In genomic region chr11:14702760-14703159, GRCh38 we compare ENCODE assay signal across 17 cellular contexts. TPM values are rescaled to one million over a fixed set of nuclear protein-coding genes. Genes with fewer than 3 reads are reported as not detected.
DNase-seq lines count a peak whose midpoint lies in the region; ATAC-seq and TF ChIP-seq lines count a peak whose summit lies in the region.
"Had no signal": no experiment of that assay in that cellular context is flagged by ENCODE, and none has a peak within 500 bp of the region (broad histone marks: within the 10 kb centered on the region; RNA-seq: fewer than 3 reads in every experiment).

No MANE protein-coding gene starts in this region.

- H3K4me1 Mint-ChIP-seq in activated CD4-positive, alpha-beta T cell treated with anti-CD3 and anti-CD28 coated beads for 36 hours: peaks cover 30% of the 10 kb centered on the region
- H3K4me1 Mint-ChIP-seq in activated CD8-positive, alpha-beta T cell treated with anti-CD3 and anti-CD28 coated beads for 36 hours (ENCODE audit: low read depth): peaks cover 42% of the 10 kb centered on the region
- peaks cover 34% of the 10 kb centered on the region for H3K4me1 Mint-ChIP-seq in activated CD8-positive, alpha-beta T cell treated with anti-CD3 and anti-CD28 coated beads, Interleukin-2, amount 10 ng/mL, durations not matched to agents 7 days and 5 days (ENCODE audit: low read depth)
- peaks cover 56% of the 10 kb centered on the region for H3K4me1 Mint-ChIP-seq in activated naive CD8-positive, alpha-beta T cell (ENCODE audit: low read depth)
- H3K4me1 Mint-ChIP-seq in activated naive CD8-positive, alpha-beta T cell treated with anti-CD3 and anti-CD28 coated beads, Interleukin-2, amount 50 U/mL, for 24 hours: peaks cover 42% of the 10 kb centered on the region
- H3K4me1 Mint-ChIP-seq in activated T-helper 17 cell treated with anti-CD3 and anti-CD28 coated beads, Interleukin-2, amount 50 U/mL, for 72 hours: peaks cover 10% of the 10 kb centered on the region
- H3K4me1 Mint-ChIP-seq: B cell had no signal

- peaks cover 30% of the 10 kb centered on the region for H3K9me3 Mint-ChIP-seq in activated CD4-positive, alpha-beta T cell treated with anti-CD3 and anti-CD28 coated beads for 36 hours (ENCODE audit: low read depth)
- peaks cover 39% of the 10 kb centered on the region for H3K9me3 Mint-ChIP-seq in activated CD8-positive, alpha-beta T cell treated with anti-CD3 and anti-CD28 coated beads for 36 hours
- H3K9me3 Mint-ChIP-seq in activated CD8-positive, alpha-beta T cell treated with anti-CD3 and anti-CD28 coated beads, Interleukin-2, amount 10 ng/mL, durations not matched to agents 7 days and 5 days (ENCODE audit: insufficient read depth): peaks cover 60% of the 10 kb centered on the region
- H3K9me3 Mint-ChIP-seq in activated naive CD8-positive, alpha-beta T cell (ENCODE audit: low read depth): peaks cover 25% of the 10 kb centered on the region
- peaks cover 40% of the 10 kb centered on the region for H3K9me3 Mint-ChIP-seq in activated naive CD8-positive, alpha-beta T cell treated with anti-CD3 and anti-CD28 coated beads, Interleukin-2, amount 50 U/mL, for 24 hours
- H3K9me3 Mint-ChIP-seq in activated T-helper 17 cell treated with anti-CD3 and anti-CD28 coated beads, Interleukin-2, amount 50 U/mL, for 72 hours: peaks cover 10% of the 10 kb centered on the region

- CTCF ChIA-PET in activated CD4-positive, alpha-beta T cell treated with anti-CD3 and anti-CD28 coated beads for 36 hours (lab: Charles Lee): interaction anchor here (0.7 kb wide), 1 partner anchor 34 kb away, joined by 3 read pairs; no protein-coding TSS in a partner anchor
- CTCF ChIA-PET in activated CD8-positive, alpha-beta T cell treated with anti-CD3 and anti-CD28 coated beads for 36 hours (lab: Charles Lee): no interaction called here
- CTCF ChIA-PET in activated CD8-positive, alpha-beta T cell treated with anti-CD3 and anti-CD28 coated beads, Interleukin-2, amount 10 ng/mL, durations not matched to agents 7 days and 5 days (lab: Charles Lee): no interaction called here

- TF ChIP-seq CTCF in activated CD8-positive, alpha-beta T cell treated with anti-CD3 and anti-CD28 coated beads for 36 hours (IDR thresholded peaks at IDR 0.05): no peak

- intact Hi-C loops in activated CD4-positive, alpha-beta T cell treated with anti-CD3 and anti-CD28 coated beads for 36 hours (cut with DNase I, micrococcal nuclease): no loop called here
- intact Hi-C loops in activated CD8-positive, alpha-beta T cell treated with anti-CD3 and anti-CD28 coated beads for 36 hours (cut with micrococcal nuclease): no loop called here

- no peak overlapping the region for H3K27ac Mint-ChIP-seq in activated CD4-positive, alpha-beta T cell treated with anti-CD3 and anti-CD28 coated beads for 36 hours
- H3K27ac Mint-ChIP-seq in activated CD8-positive, alpha-beta T cell treated with anti-CD3 and anti-CD28 coated beads for 36 hours: peak overlapping the region; percentile 42
- H3K27ac Mint-ChIP-seq in activated CD8-positive, alpha-beta T cell treated with anti-CD3 and anti-CD28 coated beads, Interleukin-2, amount 10 ng/mL, durations not matched to agents 7 days and 5 days: no peak overlapping the region
- H3K27ac Mint-ChIP-seq in activated naive CD8-positive, alpha-beta T cell: peak overlapping the region; percentile 50
- H3K27ac Mint-ChIP-seq in activated naive CD8-positive, alpha-beta T cell treated with anti-CD3 and anti-CD28 coated beads, Interleukin-2, amount 50 U/mL, for 24 hours: no peak overlapping the region
- no peak overlapping the region for H3K27ac Mint-ChIP-seq in activated T-helper 17 cell treated with anti-CD3 and anti-CD28 coated beads, Interleukin-2, amount 50 U/mL, for 72 hours
- H3K27ac Mint-ChIP-seq: B cell; CD4-positive, alpha-beta T cell had no signal

- no peak for DNase-seq in activated CD4-positive, alpha-beta T cell treated with anti-CD3 and anti-CD28 coated beads for 36 hours
- no peak for DNase-seq in activated CD4-positive, alpha-beta T cell treated with anti-CD3 and anti-CD28 coated beads for 4 hours
- no peak for DNase-seq in activated CD8-positive, alpha-beta T cell treated with anti-CD3 and anti-CD28 coated beads for 36 hours
- DNase-seq in activated CD8-positive, alpha-beta T cell treated with anti-CD3 and anti-CD28 coated beads, Interleukin-2, amount 10 ng/mL, durations not matched to agents 7 days and 5 days: no peak
- no peak for DNase-seq in activated naive CD8-positive, alpha-beta T cell treated with anti-CD3 and anti-CD28 coated beads, Interleukin-2, amount 50 U/mL, for 24 hours
- DNase-seq: AML-193; Caco-2; Calu3; CD4-positive, alpha-beta T cell; CD8-positive, alpha-beta T cell; DMS79 treated with DMSO at 0.1 percent for 48 hours; GF-D8 had no signal

- H3K27me3 Mint-ChIP-seq in activated CD4-positive, alpha-beta T cell treated with anti-CD3 and anti-CD28 coated beads for 36 hours: no peaks in the 10 kb centered on the region
- no peaks in the 10 kb centered on the region for H3K27me3 Mint-ChIP-seq in activated CD8-positive, alpha-beta T cell treated with anti-CD3 and anti-CD28 coated beads for 36 hours
- no peaks in the 10 kb centered on the region for H3K27me3 Mint-ChIP-seq in activated CD8-positive, alpha-beta T cell treated with anti-CD3 and anti-CD28 coated beads, Interleukin-2, amount 10 ng/mL, durations not matched to agents 7 days and 5 days (ENCODE audit: low read depth)
- no peaks in the 10 kb centered on the region for H3K27me3 Mint-ChIP-seq in activated naive CD8-positive, alpha-beta T cell
- H3K27me3 Mint-ChIP-seq in activated naive CD8-positive, alpha-beta T cell treated with anti-CD3 and anti-CD28 coated beads, Interleukin-2, amount 50 U/mL, for 24 hours: no peaks in the 10 kb centered on the region
- H3K27me3 Mint-ChIP-seq in activated T-helper 17 cell treated with anti-CD3 and anti-CD28 coated beads, Interleukin-2, amount 50 U/mL, for 72 hours: no peaks in the 10 kb centered on the region
- H3K27me3 Mint-ChIP-seq: CD4-positive, alpha-beta T cell had no signal

- peaks cover 38% of the 10 kb centered on the region for H3K36me3 Mint-ChIP-seq in activated CD4-positive, alpha-beta T cell treated with anti-CD3 and anti-CD28 coated beads for 36 hours (ENCODE audit: low read depth)
- peaks cover 49% of the 10 kb centered on the region for H3K36me3 Mint-ChIP-seq in activated CD8-positive, alpha-beta T cell treated with anti-CD3 and anti-CD28 coated beads for 36 hours (ENCODE audit: low read depth)
- peaks cover 76% of the 10 kb centered on the region for H3K36me3 Mint-ChIP-seq in activated CD8-positive, alpha-beta T cell treated with anti-CD3 and anti-CD28 coated beads, Interleukin-2, amount 10 ng/mL, durations not matched to agents 7 days and 5 days (ENCODE audit: low read depth)
- peaks cover 37% of the 10 kb centered on the region for H3K36me3 Mint-ChIP-seq in activated naive CD8-positive, alpha-beta T cell
- H3K36me3 Mint-ChIP-seq in activated naive CD8-positive, alpha-beta T cell treated with anti-CD3 and anti-CD28 coated beads, Interleukin-2, amount 50 U/mL, for 24 hours (ENCODE audit: low read depth): peaks cover 43% of the 10 kb centered on the region
- H3K36me3 Mint-ChIP-seq in activated T-helper 17 cell treated with anti-CD3 and anti-CD28 coated beads, Interleukin-2, amount 50 U/mL, for 72 hours (ENCODE audit: low read depth): peaks cover 16% of the 10 kb centered on the region

- POLR2A ChIA-PET in activated CD4-positive, alpha-beta T cell treated with anti-CD3 and anti-CD28 coated beads for 36 hours (lab: Charles Lee): interaction anchor here (0.8 kb wide), 1 partner anchor 169 kb away, joined by 3 read pairs; no protein-coding TSS in a partner anchor
- POLR2A ChIA-PET in activated CD8-positive, alpha-beta T cell treated with anti-CD3 and anti-CD28 coated beads for 36 hours (lab: Charles Lee): no interaction called here
- POLR2A ChIA-PET in activated CD8-positive, alpha-beta T cell treated with anti-CD3 and anti-CD28 coated beads, Interleukin-2, amount 10 ng/mL, durations not matched to agents 7 days and 5 days (lab: Charles Lee): no interaction called here

- H3K4me3 Mint-ChIP-seq in activated CD4-positive, alpha-beta T cell treated with anti-CD3 and anti-CD28 coated beads for 36 hours: no peak overlapping the region
- H3K4me3 Mint-ChIP-seq in activated CD8-positive, alpha-beta T cell treated with anti-CD3 and anti-CD28 coated beads for 36 hours: no peak overlapping the region
- no peak overlapping the region for H3K4me3 Mint-ChIP-seq in activated CD8-positive, alpha-beta T cell treated with anti-CD3 and anti-CD28 coated beads, Interleukin-2, amount 10 ng/mL, durations not matched to agents 7 days and 5 days
- no peak overlapping the region for H3K4me3 Mint-ChIP-seq in activated naive CD8-positive, alpha-beta T cell
- H3K4me3 Mint-ChIP-seq in activated naive CD8-positive, alpha-beta T cell treated with anti-CD3 and anti-CD28 coated beads, Interleukin-2, amount 50 U/mL, for 24 hours: no peak overlapping the region
- no peak overlapping the region for H3K4me3 Mint-ChIP-seq in activated T-helper 17 cell treated with anti-CD3 and anti-CD28 coated beads, Interleukin-2, amount 50 U/mL, for 72 hours
- H3K4me3 Mint-ChIP-seq: B cell; CD8-positive, alpha-beta T cell had no signal

- peak; percentile 69 for ATAC-seq in activated CD4-positive, alpha-beta T cell treated with anti-CD3 and anti-CD28 coated beads for 36 hours
- ATAC-seq in activated CD8-positive, alpha-beta T cell treated with anti-CD3 and anti-CD28 coated beads for 36 hours: no peak
- no peak for ATAC-seq in activated CD8-positive, alpha-beta T cell treated with anti-CD3 and anti-CD28 coated beads, Interleukin-2, amount 10 ng/mL, durations not matched to agents 7 days and 5 days
- ATAC-seq in activated naive CD8-positive, alpha-beta T cell treated with anti-CD3 and anti-CD28 coated beads, Interleukin-2, amount 50 U/mL, for 24 hours: no peak
- peak; percentile 62 for ATAC-seq in activated T-helper 17 cell treated with anti-CD3 and anti-CD28 coated beads, Interleukin-2, amount 50 U/mL, for 72 hours (replicated peaks)
- ATAC-seq in GM18498 (IDR thresholded peaks at IDR 0.05; ENCODE audit: unreplicated experiment): no peak
- ATAC-seq: A549; CD8-positive, alpha-beta T cell had no signal

RNA-seq across cellular contexts. Expression of gene PDE3B, which starts 59.2 kb away (rescaled TPM):
- 10 to 100 TPM; 24.7 to 25.8 TPM for total RNA-seq in activated CD4-positive, alpha-beta T cell treated with anti-CD3 and anti-CD28 coated beads for 36 hours
- total RNA-seq in activated CD8-positive, alpha-beta T cell treated with anti-CD3 and anti-CD28 coated beads for 36 hours: 10 to 100 TPM; 42.3 to 43.1 TPM
- 10 to 100 TPM; 74.8 to 81.4 TPM for total RNA-seq in activated CD8-positive, alpha-beta T cell treated with anti-CD3 and anti-CD28 coated beads, Interleukin-2, amount 10 ng/mL, durations not matched to agents 7 days and 5 days
- total RNA-seq in activated T-helper 17 cell treated with anti-CD3 and anti-CD28 coated beads, Interleukin-2, amount 50 U/mL, for 72 hours: 10 to 100 TPM; 23.0 to 25.5 TPM

Comparison
In these comparisons a context has a peak if more than half of its experiments do, and no peak if none do; other contexts are left out.
1. H3K27ac Mint-ChIP-seq: peak in activated CD8-positive, alpha-beta T cell treated with anti-CD3 and anti-CD28 coated beads for 36 hours (single experiment) and activated naive CD8-positive, alpha-beta T cell (single experiment); none in activated CD4-positive, alpha-beta T cell treated with anti-CD3 and anti-CD28 coated beads for 36 hours (single experiment), activated CD8-positive, alpha-beta T cell treated with anti-CD3 and anti-CD28 coated beads, Interleukin-2, amount 10 ng/mL, durations not matched to agents 7 days and 5 days (single experiment), activated naive CD8-positive, alpha-beta T cell treated with anti-CD3 and anti-CD28 coated beads, Interleukin-2, amount 50 U/mL, for 24 hours (single experiment) and activated T-helper 17 cell treated with anti-CD3 and anti-CD28 coated beads, Interleukin-2, amount 50 U/mL, for 72 hours (single experiment).
2. ATAC-seq: peak in activated CD4-positive, alpha-beta T cell treated with anti-CD3 and anti-CD28 coated beads for 36 hours (single experiment) and activated T-helper 17 cell treated with anti-CD3 and anti-CD28 coated beads, Interleukin-2, amount 50 U/mL, for 72 hours (single experiment); none in activated CD8-positive, alpha-beta T cell treated with anti-CD3 and anti-CD28 coated beads for 36 hours (single experiment), activated CD8-positive, alpha-beta T cell treated with anti-CD3 and anti-CD28 coated beads, Interleukin-2, amount 10 ng/mL, durations not matched to agents 7 days and 5 days (single experiment), activated naive CD8-positive, alpha-beta T cell treated with anti-CD3 and anti-CD28 coated beads, Interleukin-2, amount 50 U/mL, for 24 hours (single experiment) and GM18498 (single experiment).